15 cellular contexts compared by ENCODE assay signal in the genomic region with DNA sequence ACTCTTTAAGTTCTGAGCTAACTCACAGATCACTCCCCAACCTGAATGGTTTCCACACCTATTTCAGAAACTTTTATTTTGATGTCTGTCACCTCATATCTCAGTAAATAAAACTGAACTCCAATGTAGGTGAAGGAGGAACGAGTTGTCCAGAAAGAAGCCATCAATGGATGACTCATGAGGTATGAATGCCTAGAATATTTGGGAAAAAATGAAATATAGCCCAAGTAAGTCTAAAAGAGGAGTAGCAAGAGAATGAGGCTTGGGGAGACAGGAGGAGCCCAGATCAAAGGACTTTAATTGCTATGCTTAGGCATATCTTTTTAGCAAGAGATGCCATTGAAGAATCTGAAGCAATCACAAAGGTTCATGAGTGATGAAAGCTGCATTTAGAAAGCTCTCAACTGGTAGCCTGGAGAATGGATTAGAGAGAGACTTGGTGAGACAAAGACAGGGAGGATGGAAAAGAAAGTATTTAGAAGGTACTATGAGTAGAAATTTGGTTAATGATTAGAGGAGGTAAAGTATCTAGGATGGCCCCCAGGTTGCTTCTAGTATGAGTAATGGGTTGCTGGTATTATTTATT. TPM values are rescaled to one million over a fixed set of nuclear protein-coding genes. Genes with fewer than 3 reads are reported as not detected.
DNase-seq lines count a peak whose midpoint lies in the region; FAIRE-seq and TF ChIP-seq lines count a peak whose summit lies in the region.
"Had no signal": no experiment of that assay in that cellular context is flagged by ENCODE, and none has a peak within 500 bp of the region (broad histone marks: within the 10 kb centered on the region; RNA-seq: fewer than 3 reads in every experiment).

No MANE protein-coding gene starts in this region.

- peaks cover 11% of the 10 kb centered on the region for H3K79me1 ChIP-seq in mesenchymal stem cell (replicated peaks; ENCODE audit: low read length, poor library complexity, severe bottlenecking)

- no peak overlapping the region for H2BK12ac ChIP-seq in mesenchymal stem cell (ENCODE audit: low read length in 2 of 2)

- no peaks in the 10 kb centered on the region for H3K27me3 Mint-ChIP-seq in astrocyte (ENCODE audit: low read depth, unreplicated experiment)

- FAIRE-seq in astrocyte (lab: Jason Lieb, UNC) = no peak
- FAIRE-seq: kidney had no signal

- H3K4ac ChIP-seq in mesenchymal stem cell (ENCODE audit: low read depth in 1 of 2, low read length in 2 of 2) = no peak overlapping the region

- no peak overlapping the region for H3K23ac ChIP-seq in mesenchymal stem cell (ENCODE audit: low read length in 2 of 2)

- TF ChIP-seq POLR2A in sigmoid colon (IDR thresholded peaks at IDR 0.05) = no peak

- H3K4me1 Mint-ChIP-seq in astrocyte (ENCODE audit: low read depth, unreplicated experiment) = peaks cover 30% of the 10 kb centered on the region

- H4K20me1 ChIP-seq in astrocyte (ENCODE audit: insufficient read depth, low read length) = peaks cover 43% of the 10 kb centered on the region

- no peak overlapping the region for H3K4me2 ChIP-seq in astrocyte (ENCODE audit: low read length)
- peak overlapping the region; percentile 2 for H3K4me2 ChIP-seq in mesenchymal stem cell (ENCODE audit: low read length, poor library complexity, severe bottlenecking)

- 10% methylated on average over 1 of the region's 1 CpG for whole genome bisulfite sequencing in mesenchymal stem cell
- 31 to 64% methylated on average over 1 of the region's 1 CpG for WGBS in sigmoid colon, 2 donors

- H3K27me3 ChIP-seq in astrocyte (ENCODE audit: insufficient read depth, low read length) = no peaks in the 10 kb centered on the region
- H3K27me3 ChIP-seq in mesenchymal stem cell (ENCODE audit: control insufficient read depth in 1 of 2, insufficient read depth in 1 of 2, low read length in 2 of 2) = no peaks in the 10 kb centered on the region
- no peaks in the 10 kb centered on the region for H3K27me3 ChIP-seq in sigmoid colon

- no peak overlapping the region for H2AFZ ChIP-seq in astrocyte (ENCODE audit: low read depth, low read length)
- H2AFZ ChIP-seq in mesenchymal stem cell (ENCODE audit: low read depth, low read length) = no peak overlapping the region

- peaks cover 32% of the 10 kb centered on the region for H3K79me2 ChIP-seq in astrocyte (ENCODE audit: insufficient read depth, low read length)

- H2BK15ac ChIP-seq in mesenchymal stem cell (ENCODE audit: low read depth, poor library complexity, severe bottlenecking) = no peak overlapping the region

- H3K36me3 ChIP-seq in astrocyte (ENCODE audit: insufficient read depth, low read length) = peaks cover 18% of the 10 kb centered on the region
- peaks cover 13 to 71% of the 10 kb centered on the region in 2 experiments for H3K36me3 ChIP-seq in mesenchymal stem cell (ENCODE audit: control insufficient read depth in 1 of 2, insufficient read depth in 2 of 2, low read depth in 1 of 2, low read length in 2 of 2)
- H3K36me3 ChIP-seq in sigmoid colon = peaks cover 0 to 67% (median 17%) of the 10 kb centered on the region in 4 donors

- no peak for TF ChIP-seq EP300 in sigmoid colon (IDR thresholded peaks at IDR 0.05)

- TF ChIP-seq CTCF in astrocyte (IDR thresholded peaks at IDR 0.05; ENCODE audit: insufficient read depth, low read depth, low read length) (no peak), sigmoid colon (IDR thresholded peaks at IDR 0.05) (no peak)

- H3K36me3 Mint-ChIP-seq in astrocyte (ENCODE audit: low read depth, unreplicated experiment) = peaks cover 2% of the 10 kb centered on the region

- H3K18ac ChIP-seq in mesenchymal stem cell (ENCODE audit: low read depth in 1 of 2, low read length in 2 of 2) = no peak overlapping the region

- H2BK120ac ChIP-seq in mesenchymal stem cell (ENCODE audit: low read depth, low read length) = no peak overlapping the region

- no peak overlapping the region for H3K4me3 Mint-ChIP-seq in astrocyte (ENCODE audit: unreplicated experiment)

- H3K9ac ChIP-seq in astrocyte (ENCODE audit: low read length) (no peak overlapping the region), mesenchymal stem cell (ENCODE audit: low read length) (no peak overlapping the region)

- H2BK5ac ChIP-seq in mesenchymal stem cell (ENCODE audit: low read depth, low read length, poor library complexity, severe bottlenecking) = no peak overlapping the region

- no peaks in the 10 kb centered on the region for H3K9me3 Mint-ChIP-seq in astrocyte (ENCODE audit: unreplicated experiment)

- no peak overlapping the region for H3K4me3 ChIP-seq in astrocyte (ENCODE audit: insufficient read depth, low read depth, low read length)
- H3K4me3 ChIP-seq in mesenchymal stem cell (ENCODE audit: insufficient read depth in 1 of 2, low read depth in 1 of 2, low read length in 2 of 2) = no peak overlapping the region
- no peak overlapping the region for H3K4me3 ChIP-seq in sigmoid colon

- H3K27ac Mint-ChIP-seq in astrocyte (ENCODE audit: unreplicated experiment) = peak overlapping the region; percentile 69

- H3K4me1 ChIP-seq in astrocyte (ENCODE audit: insufficient read depth, low read length) (peaks cover 14% of the 10 kb centered on the region), mesenchymal stem cell (ENCODE audit: control insufficient read depth, insufficient read depth, low read depth, low read length) (no peaks in the 10 kb centered on the region), sigmoid colon (peaks cover 0 to 47% (median 28%) of the 10 kb centered on the region in 4 donors)

- intact Hi-C loops in sigmoid colon (cut with DNase I) = no loop called here

- DNase-seq in AG20443 (ENCODE audit: low spot score) (peak; percentile 32), HCEC 1CT (peak; percentile 29), astrocyte (ENCODE audit: low read depth) (peak; percentile 8), mesenchymal stem cell (no peak), sigmoid colon (no peak), NCI-H2107 (lab: John Stamatoyannopoulos, UW) (no peak), ureter (ENCODE audit: low spot score) (no peak), Ammon's horn (ENCODE audit: low spot score) (no peak)
- DNase-seq: activated CD4-positive, alpha-beta T cell treated with anti-CD3 and anti-CD28 coated beads, Interleukin-2, amount 50 U/mL, for 1 hour; activated naive CD4-positive, alpha-beta T cell treated with Interleukin-2 at 50 U/mL for 16 hours; foreskin melanocyte; KBM-7; kidney; NCI-H2081 treated with DMSO at 0.1 percent for 48 hours; substantia nigra had no signal

- H2AK5ac ChIP-seq in mesenchymal stem cell (ENCODE audit: low read length, severe bottlenecking) = no peak overlapping the region

- no peak overlapping the region for H4K8ac ChIP-seq in mesenchymal stem cell (ENCODE audit: low read length)

- H3K14ac ChIP-seq in mesenchymal stem cell (ENCODE audit: low read length in 2 of 2) = no peak overlapping the region

- H4K91ac ChIP-seq in mesenchymal stem cell (ENCODE audit: low read length) = no peak overlapping the region

- H3K27ac ChIP-seq in astrocyte (ENCODE audit: low read depth, low read length) (no peak overlapping the region), mesenchymal stem cell (ENCODE audit: low read length, poor library complexity, severe bottlenecking) (peak overlapping the region; percentile 12), sigmoid colon (no peak overlapping the region)

- H3K9me3 ChIP-seq in astrocyte (ENCODE audit: insufficient read depth, low read depth, low read length) (no peaks in the 10 kb centered on the region), mesenchymal stem cell (ENCODE audit: control insufficient read depth, low read length) (no peaks in the 10 kb centered on the region), sigmoid colon (no peaks in the 10 kb centered on the region)

RNA-seq across cellular contexts. Expression of a gene that starts 39.3 kb away (rescaled TPM):
- total RNA-seq in astrocyte = 73.5 and 73.6 TPM in 2 replicates
- 9.1 TPM for polyA plus RNA-seq in mesenchymal stem cell (2013, experiment 1 of 2)
- polyA plus RNA-seq in mesenchymal stem cell (2013, experiment 2 of 2) = 8.2 TPM
- total RNA-seq in sigmoid colon = 1 to 10 TPM; 1.8 to 5.4 (median 2.5) TPM
- polyA plus RNA-seq in sigmoid colon = 10 to 100 TPM in 1 of 3 donors, 1 to 10 TPM in 2; 2.4 to 10.9 (median 5.3) TPM
- total RNA-seq in ureter = 4.8 TPM

Comparison
In these comparisons a context has a peak if more than half of its experiments do, and no peak if none do; other contexts are left out.
1. DNase-seq: peak in AG20443 (single experiment), HCEC 1CT (single experiment) and astrocyte (single experiment); none in mesenchymal stem cell (single experiment), sigmoid colon (single experiment), NCI-H2107 (single experiment), ureter (single experiment) and Ammon's horn (single experiment).
2. RNA of a gene that starts 39.3 kb away (total RNA-seq): 73.5 to 73.6 TPM in astrocyte; 4.8 TPM in ureter (single experiment) and 1.8 to 5.4 TPM in sigmoid colon; every median in the first group is over 10 times any median in the second.